8 cellular contexts compared by ENCODE assay signal in the genomic region with DNA sequence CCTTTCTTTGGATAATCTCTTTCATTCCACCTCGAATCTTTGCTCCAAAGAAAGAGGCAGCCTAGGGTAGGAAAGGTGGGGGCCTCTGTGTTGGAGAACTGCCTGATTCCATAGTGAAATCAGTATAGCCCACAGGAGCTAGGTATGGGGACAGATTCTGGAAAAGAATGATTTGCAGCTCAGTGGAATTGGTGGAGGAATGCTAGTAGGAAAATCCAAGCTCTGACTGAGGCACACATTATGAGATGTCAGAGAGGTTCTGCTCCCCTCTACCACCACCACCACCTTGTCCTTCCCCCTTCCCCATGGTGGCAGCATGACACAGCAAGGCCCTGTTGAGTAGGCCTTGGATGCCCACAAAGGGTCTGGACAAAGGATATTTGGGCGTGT. TPM values are rescaled to one million over a fixed set of nuclear protein-coding genes. Genes with fewer than 3 reads are reported as not detected.
DNase-seq lines count a peak whose midpoint lies in the region; ATAC-seq and TF ChIP-seq lines count a peak whose summit lies in the region.

No MANE protein-coding gene starts in this region.

- H3K9me3 ChIP-seq in skeletal muscle satellite cell (replicated peaks; ENCODE audit: low read length) = no peaks in the 10 kb centered on the region

- H3K4me3 ChIP-seq in skeletal muscle satellite cell (ENCODE audit: low read length) = peak overlapping the region; percentile 97

- H3K27ac Mint-ChIP-seq in T-helper 1 cell treated with Interleukin-12 subunit alpha and Interleukin-12 subunit beta and Interleukin-4 antibody, amounts not matched to agents 30 μg/mL and 1 μg/mL, for 36 hours = peak overlapping the region; percentile 23
- H3K27ac Mint-ChIP-seq in effector memory CD8-positive, alpha-beta T cell = peak overlapping the region; percentile 97 to 98

- peaks cover 31% of the 10 kb centered on the region for H3K36me3 Mint-ChIP-seq in T-helper 1 cell treated with Interleukin-12 subunit alpha and Interleukin-12 subunit beta and Interleukin-4 antibody, amounts not matched to agents 30 μg/mL and 1 μg/mL, for 36 hours (ENCODE audit: low read depth)
- peaks cover 39% of the 10 kb centered on the region for H3K36me3 Mint-ChIP-seq in effector memory CD8-positive, alpha-beta T cell (ENCODE audit: insufficient read depth)

- ATAC-seq in effector memory CD8-positive, alpha-beta T cell (replicated peaks) = no peak
- no peak for ATAC-seq in GM18505 (IDR thresholded peaks at IDR 0.05; ENCODE audit: unreplicated experiment)

- DNase-seq in T-helper 1 cell (no peak), NCI-H748 treated with DMSO at 0.1 percent for 48 hours (lab: John Stamatoyannopoulos, UW) (peak; percentile 31), NCI-H2029 (lab: John Stamatoyannopoulos, UW) (no peak), GM19240 (ENCODE audit: insufficient read length, low spot score) (no peak)
- no peak for DNase-seq in effector memory CD8-positive, alpha-beta T cell

- no peaks in the 10 kb centered on the region for H3K9me3 Mint-ChIP-seq in T-helper 1 cell treated with Interleukin-12 subunit alpha and Interleukin-12 subunit beta and Interleukin-4 antibody, amounts not matched to agents 30 μg/mL and 1 μg/mL, for 36 hours
- H3K9me3 Mint-ChIP-seq in effector memory CD8-positive, alpha-beta T cell = no peaks in the 10 kb centered on the region

- H3K4me2 ChIP-seq in skeletal muscle satellite cell (ENCODE audit: low read length) = peak overlapping the region; percentile 96

- H3K27me3 Mint-ChIP-seq in T-helper 1 cell treated with Interleukin-12 subunit alpha and Interleukin-12 subunit beta and Interleukin-4 antibody, amounts not matched to agents 30 μg/mL and 1 μg/mL, for 36 hours (ENCODE audit: low read depth) = no peaks in the 10 kb centered on the region
- no peaks in the 10 kb centered on the region for H3K27me3 Mint-ChIP-seq in effector memory CD8-positive, alpha-beta T cell

- peaks cover 33% of the 10 kb centered on the region for H3K4me1 ChIP-seq in skeletal muscle satellite cell (ENCODE audit: control insufficient read depth, insufficient read depth, low read length)

- no peaks in the 10 kb centered on the region for H3K27me3 ChIP-seq in skeletal muscle satellite cell (ENCODE audit: control insufficient read depth, insufficient read depth, low read length)

- TF ChIP-seq POLR2A in GM18505 (IDR thresholded peaks at IDR 0.05; ENCODE audit: borderline replicate concordance, extremely low read depth, insufficient read depth, insufficient read length) = no peak

- H3K9ac ChIP-seq in skeletal muscle satellite cell (ENCODE audit: low read depth, low read length) = peak overlapping the region; percentile 98

- H3K4me3 Mint-ChIP-seq in T-helper 1 cell treated with Interleukin-12 subunit alpha and Interleukin-12 subunit beta and Interleukin-4 antibody, amounts not matched to agents 30 μg/mL and 1 μg/mL, for 36 hours = peak overlapping the region; percentile 99
- H3K4me3 Mint-ChIP-seq in effector memory CD8-positive, alpha-beta T cell = peak overlapping the region; percentile 95 to 97

- H3K36me3 ChIP-seq in skeletal muscle satellite cell (ENCODE audit: insufficient read depth, low read length) = peaks cover 12% of the 10 kb centered on the region

- peaks cover 35% of the 10 kb centered on the region for H3K4me1 Mint-ChIP-seq in T-helper 1 cell treated with Interleukin-12 subunit alpha and Interleukin-12 subunit beta and Interleukin-4 antibody, amounts not matched to agents 30 μg/mL and 1 μg/mL, for 36 hours (ENCODE audit: low read depth)
- peaks cover 38 to 41% of the 10 kb centered on the region in 2 donors for H3K4me1 Mint-ChIP-seq in effector memory CD8-positive, alpha-beta T cell (ENCODE audit: low read depth in 2 of 2)

RNA-seq across cellular contexts. Expression of a gene that starts 0.8 kb away (rescaled TPM):
- 2.5 and 4.8 TPM in 2 replicates for total RNA-seq in skeletal muscle satellite cell (2012; rRNA removed)

RNA-seq across cellular contexts. Expression of a gene that starts 1.6 kb away (rescaled TPM):
- 37.8 and 39.0 TPM in 2 replicates for total RNA-seq in skeletal muscle satellite cell (2012; rRNA removed)

RNA-seq across cellular contexts. Expression of a gene that starts 9.6 kb away (rescaled TPM):
- total RNA-seq in skeletal muscle satellite cell (2012; rRNA removed) = 7.4 and 8.1 TPM in 2 replicates

RNA-seq across cellular contexts. Expression of a gene that starts 13.5 kb away (rescaled TPM):
- 1.0 and 2.4 TPM in 2 replicates for total RNA-seq in skeletal muscle satellite cell (2012; rRNA removed)

RNA-seq across cellular contexts. Expression of a gene that starts 24.6 kb away (rescaled TPM):
- under 0.01 and 0.25 TPM in 2 replicates for total RNA-seq in skeletal muscle satellite cell (2012; rRNA removed)
